9 cellular contexts compared by ENCODE assay signal in the genomic region with DNA sequence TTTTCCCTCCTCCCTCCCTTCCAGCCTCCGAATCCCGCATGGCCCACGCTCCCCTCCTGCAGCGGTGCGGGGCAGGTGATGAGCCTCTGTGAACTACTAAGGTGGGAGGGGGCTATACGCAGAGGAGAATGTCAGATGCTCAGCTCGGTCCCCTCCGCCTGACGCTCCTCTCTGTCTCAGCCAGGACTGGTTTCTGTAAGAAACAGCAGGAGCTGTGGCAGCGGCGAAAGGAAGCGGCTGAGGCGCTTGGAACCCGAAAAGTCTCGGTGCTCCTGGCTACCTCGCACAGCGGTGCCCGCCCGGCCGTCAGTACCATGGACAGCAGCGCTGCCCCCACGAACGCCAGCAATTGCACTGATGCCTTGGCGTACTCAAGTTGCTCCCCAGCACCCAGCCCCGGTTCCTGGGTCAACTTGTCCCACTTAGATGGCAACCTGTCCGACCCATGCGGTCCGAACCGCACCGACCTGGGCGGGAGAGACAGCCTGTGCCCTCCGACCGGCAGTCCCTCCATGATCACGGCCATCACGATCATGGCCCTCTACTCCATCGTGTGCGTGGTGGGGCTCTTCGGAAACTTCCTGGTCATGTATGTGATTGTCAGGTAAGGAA. TPM values are rescaled to one million over a fixed set of nuclear protein-coding genes. Genes with fewer than 3 reads are reported as not detected.
DNase-seq lines count a peak whose midpoint lies in the region; ATAC-seq and TF ChIP-seq lines count a peak whose summit lies in the region.
"Had no signal": no experiment of that assay in that cellular context is flagged by ENCODE, and none has a peak within 500 bp of the region (broad histone marks: within the 10 kb centered on the region; RNA-seq: fewer than 3 reads in every experiment).

A gene (plus strand): TSS at position 10 of the 612 bp plus-strand sequence. CDS start 305 bp downstream, at position 315.

- no peaks in the 10 kb centered on the region for H3K9me3 ChIP-seq in cardiac muscle cell (ENCODE audit: low read depth)
- H3K9me3 ChIP-seq in right cardiac atrium (ENCODE audit: control insufficient read depth, low read length): no peaks in the 10 kb centered on the region

- no peak for TF ChIP-seq CTCF in cardiac muscle cell (IDR thresholded peaks at IDR 0.05; ENCODE audit: low read depth, low read length)

- no peaks in the 10 kb centered on the region for H3K36me3 ChIP-seq in cardiac muscle cell

- WGBS in right cardiac atrium: 4% methylated on average over 38 of the region's 38 CpGs

- peaks cover 31% of the 10 kb centered on the region for H3K27me3 ChIP-seq in cardiac muscle cell
- no peaks in the 10 kb centered on the region for H3K27me3 ChIP-seq in right cardiac atrium (ENCODE audit: control insufficient read depth, insufficient read depth)

- H3K4me3 ChIP-seq in cardiac muscle cell: no peak within 1 kb of the TSS
- H3K4me3 ChIP-seq in right cardiac atrium (ENCODE audit: low read length): no peak within 1 kb of the TSS

- DNase-seq in cardiac muscle cell (ENCODE audit: low read depth in 1 of 2, low spot score in 1 of 2) (peak; percentile 44 to 91), Right ventricle myocardium inferior (ENCODE audit: missing footprints) (no peak), right cardiac atrium (peak; percentile 40 to 69 (median 56)), NCI-H1105 treated with DMSO at 0.1 percent for 48 hours (lab: John Stamatoyannopoulos, UW) (no peak), globus pallidus (ENCODE audit: low spot score) (no peak), superior temporal gyrus (ENCODE audit: extremely low spot score) (no peak)
- peak; percentile 71 for DNase-seq in activated CD8-positive, alpha-beta memory T cell treated with anti-CD3 and anti-CD28 coated beads, Interleukin-2, amount 50 U/mL, for 48 hours
- peak; percentile 47 for DNase-seq in stimulated activated CD4-positive, alpha-beta T cell treated with anti-CD3 and anti-CD28 coated beads, Interleukin-4, amount 100 ng/mL, for 1 hour

- ATAC-seq in Right ventricle myocardium inferior (no peak), right cardiac atrium (no peak)

- intact Hi-C loops in Right ventricle myocardium inferior (cut with DNase I) (no loop called here), right cardiac atrium (cut with DNase I) (no loop called here)

- no peaks in the 10 kb centered on the region for H3K4me1 ChIP-seq in cardiac muscle cell (ENCODE audit: low read depth)
- no peaks in the 10 kb centered on the region for H3K4me1 ChIP-seq in right cardiac atrium (ENCODE audit: control insufficient read depth, insufficient read depth, low read length)

- H3K27ac ChIP-seq in cardiac muscle cell (no peak within 1 kb of the TSS), right cardiac atrium (ENCODE audit: low read length) (no peak within 1 kb of the TSS)

RNA-seq across cellular contexts. Expression of the gene that starts here (rescaled TPM):
- total RNA-seq in cardiac muscle cell: not detected in 2 replicates
- not detected in 2 replicates for polyA plus RNA-seq in cardiac muscle cell
- not detected for total RNA-seq in Right ventricle myocardium inferior
- not detected for total RNA-seq in right cardiac atrium
- not detected for polyA plus RNA-seq in right cardiac atrium
- total RNA-seq: natural killer cell treated with Interleukin-12 subunit alpha and Interleukin-12 subunit beta and Interleukin-15 and Interleukin-18, amount 100 ng/mL, for 72 hours had no signal

Comparison
In these comparisons a context has a peak if more than half of its experiments do, and no peak if none do; other contexts are left out.
1. Peak in DNase-seq in cardiac muscle cell; RNA of the gene not detected or under 1 TPM.
2. Peak in DNase-seq in right cardiac atrium; RNA of the gene not detected or under 1 TPM.
3. DNase-seq: peak in activated CD8-positive, alpha-beta memory T cell treated with anti-CD3 and anti-CD28 coated beads, Interleukin-2, amount 50 U/mL, for 48 hours (single experiment) and stimulated activated CD4-positive, alpha-beta T cell treated with anti-CD3 and anti-CD28 coated beads, Interleukin-4, amount 100 ng/mL, for 1 hour (single experiment); none in Right ventricle myocardium inferior (single experiment), NCI-H1105 treated with DMSO at 0.1 percent for 48 hours (single experiment), globus pallidus (single experiment) and superior temporal gyrus (single experiment).